ENCODE assay signal across 8 cellular contexts in genomic region chr10:126598009-126598408, GRCh38.
A peak's percentile ranks its signal among the peaks of the same experiment; 100 is the strongest.
DNase-seq lines count a peak whose midpoint lies in the region; ATAC-seq and TF ChIP-seq lines count a peak whose summit lies in the region.

No MANE protein-coding gene starts in this region.

- no peaks in the 10 kb centered on the region for H3F3A ChIP-seq in PC-3 (ENCODE audit: low read length, unreplicated experiment)

- H3K27me3 ChIP-seq in PC-3 (ENCODE audit: low read length), result no peaks in the 10 kb centered on the region
- H3K27me3 ChIP-seq in fibroblast of lung (ENCODE audit: control insufficient read depth, insufficient read depth, low read length), result no peaks in the 10 kb centered on the region

- H4K20me1 ChIP-seq in PC-3 (ENCODE audit: low read length) (no peaks in the 10 kb centered on the region), fibroblast of lung (ENCODE audit: control insufficient read depth, extremely low read depth, insufficient read depth, low read length) (no peaks in the 10 kb centered on the region)

- ATAC-seq in PC-3 (peak; percentile 46), HG02885 (IDR thresholded peaks at IDR 0.05; ENCODE audit: poor library complexity, unreplicated experiment) (no peak)

- H3K4me2 ChIP-seq in PC-3 (ENCODE audit: low read length), result no peak overlapping the region
- no peak overlapping the region for H3K4me2 ChIP-seq in fibroblast of lung (ENCODE audit: extremely low read depth, insufficient read depth, low read length)

- POLR2A ChIA-PET in HEK293T (lab: Yijun Ruan, JAX) (no interaction called here), PC-3 (lab: Charles Lee; ENCODE audit: unreplicated experiment) (no interaction called here)

- intact Hi-C loops in PC-3 (cut with micrococcal nuclease), result no loop called here

- H3K27ac ChIP-seq in PC-3 (ENCODE audit: low read length) (no peak overlapping the region), fibroblast of lung (ENCODE audit: insufficient read depth, low read length) (no peak overlapping the region)

- H3K4me3 ChIP-seq in PC-3 (ENCODE audit: low read length), result no peak overlapping the region
- H3K4me3 ChIP-seq in fibroblast of lung (replicated peaks in 1 of 4; ENCODE audit: control extremely low read depth in 1 of 4, insufficient read depth in 1 of 4, low read depth in 3 of 4, low read length in 4 of 4), result no peak overlapping the region

- peak; percentile 1 for DNase-seq in NOMO-1 treated with DMSO at 0.1 percent for 48 hours (lab: John Stamatoyannopoulos, UW; ENCODE audit: unreplicated experiment)
- DNase-seq in NOMO-1 treated with dmso at 0.1 percent for 144 hours (lab: John Stamatoyannopoulos, UW; ENCODE audit: unreplicated experiment), result no peak
- DNase-seq in HEK293T (ENCODE audit: extremely low spot score), result peak; percentile 75
- DNase-seq in PC-3, result peak; percentile 75
- peak; percentile 26 to 43 for DNase-seq in fibroblast of lung (ENCODE audit: low read depth in 2 of 2)
- DNase-seq in renal cortical epithelial cell (ENCODE audit: low read depth), result peak; percentile 29
- no peak for DNase-seq in cerebellum (ENCODE audit: low spot score)

- H2AFZ ChIP-seq in PC-3 (ENCODE audit: low read length) (no peak overlapping the region), fibroblast of lung (ENCODE audit: low read length) (no peak overlapping the region)

- TF ChIP-seq CTCF in PC-3 (conservative IDR thresholded peaks at IDR 0.05; ENCODE audit: low read depth, low read length) (peak; percentile 69), fibroblast of lung (conservative IDR thresholded peaks at IDR 0.05 in 1 of 2, IDR thresholded peaks at IDR 0.05 in 1 of 2; ENCODE audit: low read depth in 1 of 2, low read length in 2 of 2) (peak; percentile 56 to 76)

- H3K4me1 ChIP-seq in PC-3 (ENCODE audit: insufficient read depth, low read length) (no peaks in the 10 kb centered on the region; the same call in 1 of the 2 replicates), fibroblast of lung (ENCODE audit: control insufficient read depth, extremely low read depth, insufficient read depth, low read length) (no peaks in the 10 kb centered on the region)

- CTCF ChIA-PET in HEK293T (lab: Yijun Ruan, JAX) (interaction anchor here (0.6 to 1.9 kb wide), 4 partner anchors 9 to 435 kb away, joined by 3 to 6 read pairs (median 4); no protein-coding TSS in a partner anchor), PC-3 (lab: Charles Lee) (no interaction called here)

- H3K9me2 ChIP-seq in PC-3 (replicated peaks; ENCODE audit: low read length), result no peaks in the 10 kb centered on the region

- H3K36me3 ChIP-seq in PC-3 (ENCODE audit: low read depth, low read length) (no peaks in the 10 kb centered on the region), fibroblast of lung (ENCODE audit: control insufficient read depth, insufficient read depth, low read length) (no peaks in the 10 kb centered on the region)

- BruUV-seq in PC-3 (replicated peaks; lab: Mats Ljungman, UMichigan), result no TSS peak

- H3K79me2 ChIP-seq in PC-3 (ENCODE audit: low read length) (no peaks in the 10 kb centered on the region), fibroblast of lung (ENCODE audit: control insufficient read depth, insufficient read depth, low read length) (no peaks in the 10 kb centered on the region)

- no peaks in the 10 kb centered on the region for H3K9me3 ChIP-seq in PC-3 (ENCODE audit: low read length)
- no peaks in the 10 kb centered on the region for H3K9me3 ChIP-seq in fibroblast of lung (ENCODE audit: control insufficient read depth, insufficient read depth, low read depth, low read length)

- H3K9ac ChIP-seq in PC-3 (ENCODE audit: low read length), result no peak overlapping the region
- no peak overlapping the region for H3K9ac ChIP-seq in fibroblast of lung (ENCODE audit: insufficient read depth, low read length)

TF ChIP-seq in HEK293T, 16 proteins besides CTCF, POLR2A, EP300 and RAD21:
- TF ChIP-seq FOXM1 (IDR thresholded peaks at IDR 0.05; ENCODE audit: borderline replicate concordance) (no peak), NFRKB (IDR thresholded peaks at IDR 0.05) (no peak), FOXA1 (IDR thresholded peaks at IDR 0.05) (no peak), BHLHE40 (IDR thresholded peaks at IDR 0.05; ENCODE audit: borderline replicate concordance) (no peak), LEF1 (IDR thresholded peaks at IDR 0.05; ENCODE audit: borderline replicate concordance) (no peak), ELF4 (IDR thresholded peaks at IDR 0.05) (no peak), L3MBTL2 (conservative IDR thresholded peaks at IDR 0.05) (no peak), ARNT (IDR thresholded peaks at IDR 0.05) (no peak), CTBP1 (IDR thresholded peaks at IDR 0.05; ENCODE audit: borderline replicate concordance) (no peak), TARDBP (IDR thresholded peaks at IDR 0.05) (no peak), PKNOX1 (IDR thresholded peaks at IDR 0.05) (no peak), FOXK2 (IDR thresholded peaks at IDR 0.05) (no peak), ZNF384 (IDR thresholded peaks at IDR 0.05) (no peak)

Comparison
In these comparisons a context has a peak if more than half of its experiments do, and no peak if none do; other contexts are left out.
1. DNase-seq: peak in NOMO-1 treated with DMSO at 0.1 percent for 48 hours (single experiment), HEK293T (single experiment), PC-3 (single experiment), fibroblast of lung (2 of 2) and renal cortical epithelial cell (single experiment); none in NOMO-1 treated with dmso at 0.1 percent for 144 hours (single experiment) and cerebellum (single experiment).